ENCODE assay signal across 23 cellular contexts in the genomic region with DNA sequence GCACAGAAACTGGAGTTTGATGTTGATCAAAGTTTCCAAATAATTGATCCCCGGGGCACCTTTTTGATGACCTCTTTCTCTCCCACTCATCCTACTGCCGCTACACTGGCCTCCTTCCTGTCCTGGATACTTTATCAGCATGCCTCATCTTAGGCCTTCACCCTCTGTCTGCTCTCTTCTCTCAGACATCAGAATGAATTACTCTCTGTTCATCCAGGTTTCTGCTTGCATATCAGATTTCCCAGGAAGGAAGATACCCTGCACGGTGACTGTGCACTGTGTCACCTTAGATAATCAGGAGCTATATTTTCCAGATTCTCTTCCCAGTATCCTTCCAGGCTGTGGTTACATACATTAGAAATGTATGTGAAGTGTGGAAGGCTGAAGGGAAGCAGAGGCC.
"Had no signal": no experiment of that assay in that cellular context is flagged by ENCODE, and none has a peak within 500 bp of the region (broad histone marks: within the 10 kb centered on the region; RNA-seq: fewer than 3 reads in every experiment).

No MANE protein-coding gene starts in this region.

- H3K4me2 ChIP-seq: neural progenitor cell had no signal

- H3K27ac ChIP-seq: neural progenitor cell, ovary, parathyroid adenoma, psoas muscle, right lobe of liver, sigmoid colon, stomach, thoracic aorta, thyroid gland, tibial nerve, upper lobe of right lung, uterus had no signal

- H3K27me3 ChIP-seq: neural progenitor cell, ovary, right lobe of liver, sigmoid colon, stomach, thyroid gland, tibial nerve, upper lobe of right lung, uterus had no signal

- H3K4me1 ChIP-seq: neural progenitor cell, psoas muscle, right lobe of liver, sigmoid colon, stomach, thyroid gland, tibial nerve, upper lobe of right lung, uterus had no signal

- H3K9ac ChIP-seq: neural progenitor cell, parathyroid adenoma had no signal

- FAIRE-seq: small intestine had no signal

- H2AFZ ChIP-seq: neural progenitor cell, parathyroid adenoma had no signal

- DNase-seq: natural killer cell; occipital lobe; ovary; posterior cingulate gyrus; psoas muscle; right cardiac atrium; right lobe of liver; sigmoid colon; small intestine; stimulated activated CD4-positive, alpha-beta T cell treated with anti-CD3 and anti-CD28 coated beads, Interleukin-15, amount 100 ng/mL, for 24 hours; stimulated activated CD4-positive, alpha-beta T cell treated with anti-CD3 and anti-CD28 coated beads, Interleukin-2, amount 100 ng/mL, for 24 hours; stimulated activated CD4-positive, alpha-beta T cell treated with anti-CD3 and anti-CD28 coated beads, Interleukin-2, amount 100 ng/mL, for 48 hours; stimulated activated CD4-positive, alpha-beta T cell treated with anti-CD3 and anti-CD28 coated beads, Interleukin-4, amount 100 ng/mL, for 24 hours; stimulated activated naive B cell treated with anti-CD40 and anti-IgM and Interleukin-4, amounts not matched to agents 10 μg/mL and 1 μg/mL and 100 μg/mL, for 72 hours; stimulated activated naive CD4-positive, alpha-beta T cell treated with Interleukin-2 at 50 U/mL for 16 hours; stomach; thyroid gland; upper lobe of right lung; uterus had no signal

- H3K36me3 ChIP-seq: neural progenitor cell, ovary, right lobe of liver, sigmoid colon, stomach, thoracic aorta, thyroid gland, tibial nerve, upper lobe of right lung, uterus had no signal

- H3K4me3 ChIP-seq: neural progenitor cell, ovary, psoas muscle, right lobe of liver, sigmoid colon, stomach, thoracic aorta, thyroid gland, tibial nerve, upper lobe of right lung, uterus had no signal

- H3K79me2 ChIP-seq: parathyroid adenoma had no signal

- H3K9me3 ChIP-seq: ovary, psoas muscle, right lobe of liver, sigmoid colon, stomach, thoracic aorta, thyroid gland, tibial nerve, upper lobe of right lung, uterus had no signal
